ENCODE assay signal across 9 cellular contexts in genomic region chr11:87722756-87723599, GRCh38.
A peak's percentile ranks its signal among the peaks of the same experiment; 100 is the strongest.
DNase-seq lines count a peak whose midpoint lies in the region; ATAC-seq and TF ChIP-seq lines count a peak whose summit lies in the region.
"Had no signal": no experiment of that assay in that cellular context is flagged by ENCODE, and none has a peak within 500 bp of the region (broad histone marks: within the 10 kb centered on the region; RNA-seq: fewer than 3 reads in every experiment).

No MANE protein-coding gene starts in this region.

- H3K4me2 ChIP-seq in neural progenitor cell, result no peak overlapping the region
- H3K4me2 ChIP-seq: BLaER1 had no signal

- no peaks in the 10 kb centered on the region for H4K20me1 ChIP-seq in neural progenitor cell (ENCODE audit: low read depth)
- H4K20me1 ChIP-seq: BLaER1 had no signal

- H3K27me3 Mint-ChIP-seq in neural progenitor cell (ENCODE audit: insufficient read depth, low read depth), result peaks cover 2% of the 10 kb centered on the region

- ATAC-seq in GM21526 (IDR thresholded peaks at IDR 0.05; ENCODE audit: low FRiP score, unreplicated experiment) (peak; percentile 64), omental fat pad (ENCODE audit: low FRiP score) (no peak)

- no peak overlapping the region for H3K4me3 Mint-ChIP-seq in neural progenitor cell

- H3K9ac ChIP-seq in neural progenitor cell, result no peak overlapping the region
- H3K9ac ChIP-seq: BLaER1 had no signal

- H2AFZ ChIP-seq in neural progenitor cell (replicated peaks), result no peak overlapping the region

- H3K4me3 ChIP-seq in cardiac fibroblast (replicated peaks in 1 of 2; ENCODE audit: low read depth in 2 of 2, low read length in 2 of 2) (no peak overlapping the region), neural progenitor cell (no peak overlapping the region)
- H3K4me3 ChIP-seq: BLaER1 had no signal

- no peaks in the 10 kb centered on the region for H3K36me3 Mint-ChIP-seq in neural progenitor cell

- H3K36me3 ChIP-seq in neural progenitor cell, result no peaks in the 10 kb centered on the region
- H3K36me3 ChIP-seq: BLaER1 had no signal

- H3K4me1 Mint-ChIP-seq in neural progenitor cell, result peaks cover 6% of the 10 kb centered on the region

- H3K79me2 ChIP-seq in neural progenitor cell (ENCODE audit: low read depth), result no peaks in the 10 kb centered on the region

- no peaks in the 10 kb centered on the region for H3K9me3 ChIP-seq in neural progenitor cell (ENCODE audit: low read depth)
- H3K9me3 ChIP-seq: BLaER1 had no signal

- H3F3A ChIP-seq in neural progenitor cell (ENCODE audit: low read depth), result no peaks in the 10 kb centered on the region

- H3K27me3 ChIP-seq in neural progenitor cell, result no peaks in the 10 kb centered on the region
- H3K27me3 ChIP-seq: BLaER1 had no signal

- no peak overlapping the region for H3K27ac ChIP-seq in neural progenitor cell
- H3K27ac ChIP-seq: BLaER1 had no signal

- TF ChIP-seq CTCF in cardiac fibroblast (IDR thresholded peaks at IDR 0.05; ENCODE audit: low read depth, low read length), result peak; percentile 78
- TF ChIP-seq CTCF in neural progenitor cell (IDR thresholded peaks at IDR 0.05), result peak; percentile 75
- no peak for TF ChIP-seq CTCF in omental fat pad (IDR thresholded peaks at IDR 0.05)

- H3K4me1 ChIP-seq in neural progenitor cell, result no peaks in the 10 kb centered on the region

- peak; percentile 29 for DNase-seq in NCI-H1436 (lab: John Stamatoyannopoulos, UW)
- DNase-seq in NCI-H1436 treated with DMSO at 0.1 percent for 48 hours (lab: John Stamatoyannopoulos, UW), result no peak
- peak; percentile 24 for DNase-seq in LHCN-M2 (ENCODE audit: low read depth)
- peak; percentile 10 to 36 for DNase-seq in cardiac fibroblast (ENCODE audit: low read depth in 2 of 2)
- peak; percentile 47 for DNase-seq in neural progenitor cell (ENCODE audit: low spot score)
- DNase-seq in omental fat pad (ENCODE audit: low spot score), result no peak
- DNase-seq in activated T-cell treated with anti-CD3 and anti-CD28 coated beads for 4 hours, result no peak

- H3K9me3 Mint-ChIP-seq in neural progenitor cell, result no peaks in the 10 kb centered on the region

- H3K27ac Mint-ChIP-seq in neural progenitor cell, result no peak overlapping the region

Comparison
In these comparisons a context has a peak if more than half of its experiments do, and no peak if none do; other contexts are left out.
1. DNase-seq: peak in NCI-H1436 (single experiment), LHCN-M2 (single experiment), cardiac fibroblast (2 of 2) and neural progenitor cell (single experiment); none in NCI-H1436 treated with DMSO at 0.1 percent for 48 hours (single experiment), omental fat pad (single experiment) and activated T-cell treated with anti-CD3 and anti-CD28 coated beads for 4 hours (single experiment).
2. CTCF ChIP-seq: peak in cardiac fibroblast (single experiment) and neural progenitor cell (single experiment); none in omental fat pad (0 of 3).